ENCODE assay signal across 25 cellular contexts in the genomic region with DNA sequence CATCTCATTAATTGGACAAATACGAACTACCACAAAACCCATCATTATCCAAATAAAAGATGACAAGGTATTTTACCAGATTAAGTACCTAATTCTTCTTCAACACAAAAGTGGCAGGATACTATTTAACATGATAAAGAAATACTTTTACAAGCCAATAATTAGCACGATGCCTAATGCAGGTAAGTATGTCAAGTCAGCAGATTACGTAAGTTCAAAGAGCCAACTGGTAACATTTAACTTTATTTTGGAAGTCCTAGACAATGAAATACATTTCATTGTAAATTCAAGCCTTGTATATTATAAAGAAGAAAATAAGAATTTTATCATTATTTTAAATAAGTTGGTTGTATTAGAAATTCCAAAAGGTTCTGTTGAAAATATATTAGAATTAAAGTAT.
DNase-seq lines count a peak whose midpoint lies in the region; ATAC-seq, FAIRE-seq and TF ChIP-seq lines count a peak whose summit lies in the region.
"Had no signal": no experiment of that assay in that cellular context is flagged by ENCODE, and none has a peak within 500 bp of the region (broad histone marks: within the 10 kb centered on the region; RNA-seq: fewer than 3 reads in every experiment).

No MANE protein-coding gene starts in this region.

- no peaks in the 10 kb centered on the region for H3K27me3 ChIP-seq in HepG2 (ENCODE audit: control insufficient read depth in 1 of 2, insufficient read depth in 2 of 2, low read length in 2 of 2)
- peaks cover 0 to 4% of the 10 kb centered on the region in 2 donors for H3K27me3 ChIP-seq in right lobe of liver
- no peaks in the 10 kb centered on the region for H3K27me3 ChIP-seq in IMR-90 (ENCODE audit: control insufficient read depth, insufficient read depth, low read length)
- H3K27me3 ChIP-seq in H1 (replicated peaks in 1 of 4; ENCODE audit: control insufficient read depth in 3 of 4, extremely low read depth in 1 of 4, insufficient read depth in 3 of 4, low read length in 3 of 4): no peaks in the 10 kb centered on the region
- no peaks in the 10 kb centered on the region for H3K27me3 ChIP-seq in left lung
- H3K27me3 ChIP-seq: BLaER1 treated with 17β-estradiol and CSF1 and Interleukin-3, amounts not matched to agents 10 nM and 100 nM had no signal

- no peak overlapping the region for H2AK9ac ChIP-seq in IMR-90 (replicated peaks; ENCODE audit: low read depth, low read length, poor library complexity)

- H3K4ac ChIP-seq in IMR-90 (ENCODE audit: low read depth, low read length): no peak overlapping the region
- no peak overlapping the region for H3K4ac ChIP-seq in H1 (replicated peaks; ENCODE audit: insufficient read length, low read depth, low read length)

- intact Hi-C loops in HepG2 (cut with micrococcal nuclease; ENCODE audit: unreplicated experiment): no loop called here
- intact Hi-C loops in right lobe of liver (cut with DNase I): no loop called here
- intact Hi-C loops in IMR-90 (cut with micrococcal nuclease): no loop called here
- intact Hi-C loops in left lung (cut with DNase I): no loop called here

- H3K79me2 ChIP-seq in HepG2 (ENCODE audit: insufficient read depth, low read length) (no peaks in the 10 kb centered on the region), H1 (ENCODE audit: control insufficient read depth in 1 of 2, insufficient read depth in 2 of 2, low read length in 2 of 2) (no peaks in the 10 kb centered on the region)

- H3K79me1 ChIP-seq in IMR-90 (ENCODE audit: low read depth in 1 of 2, low read length in 2 of 2): no peaks in the 10 kb centered on the region
- no peaks in the 10 kb centered on the region for H3K79me1 ChIP-seq in H1 (ENCODE audit: low read depth, low read length)

- no peak overlapping the region for H3K4me3 ChIP-seq in HepG2 (replicated peaks in 1 of 3; ENCODE audit: insufficient read depth in 1 of 3, low read depth in 2 of 3, low read length in 3 of 3)
- H3K4me3 ChIP-seq in right lobe of liver: no peak overlapping the region
- no peak overlapping the region for H3K4me3 ChIP-seq in IMR-90 (ENCODE audit: insufficient read depth, low read depth, low read length)
- H3K4me3 ChIP-seq in H1 (ENCODE audit: extremely low read depth in 1 of 4, insufficient read depth in 2 of 4, low read depth in 3 of 4, low read length in 4 of 4): no peak overlapping the region
- H3K4me3 ChIP-seq in left lung: no peak overlapping the region
- H3K4me3 ChIP-seq: BLaER1 treated with 17β-estradiol and CSF1 and Interleukin-3, amounts not matched to agents 10 nM and 100 nM; GM12878 had no signal

- no peak overlapping the region for H2BK5ac ChIP-seq in IMR-90 (ENCODE audit: low read depth, low read length, poor library complexity, severe bottlenecking)
- H2BK5ac ChIP-seq in H1 (ENCODE audit: low read depth, low read length): no peak overlapping the region

- CTCF ChIA-PET in HepG2 (lab: Yijun Ruan, JAX; ENCODE audit: low intra/inter-chr PET ratio, low total read pairs) (no interaction called here), IMR-90 (lab: Yijun Ruan, JAX) (no interaction called here), H1 (lab: Charles Lee; ENCODE audit: partially characterized antibody) (no interaction called here)

- dilution Hi-C loops in IMR-90 (cut with HindIII; ENCODE audit: low sequenced_read_pairs, unreplicated experiment): no loop called here

- no peaks in the 10 kb centered on the region for H3K23me2 ChIP-seq in H1 (ENCODE audit: low read depth, low read length)

- no peaks in the 10 kb centered on the region for H3K36me3 ChIP-seq in HepG2 (replicated peaks in 1 of 2; ENCODE audit: control insufficient read depth in 1 of 2, insufficient read depth in 2 of 2, low read length in 2 of 2)
- H3K36me3 ChIP-seq in right lobe of liver: no peaks in the 10 kb centered on the region
- H3K36me3 ChIP-seq in IMR-90 (ENCODE audit: control insufficient read depth, insufficient read depth, low read length): no peaks in the 10 kb centered on the region
- H3K36me3 ChIP-seq in H1 (ENCODE audit: control insufficient read depth in 2 of 4, insufficient read depth in 4 of 4, low read length in 3 of 4): no peaks in the 10 kb centered on the region
- H3K36me3 ChIP-seq in left lung: no peaks in the 10 kb centered on the region
- H3K36me3 ChIP-seq: BLaER1 treated with 17β-estradiol and CSF1 and Interleukin-3, amounts not matched to agents 10 nM and 100 nM had no signal

- H3K27ac ChIP-seq in HepG2 (ENCODE audit: extremely low read length, insufficient read depth, low read length) (no peak overlapping the region), right lobe of liver (no peak overlapping the region), IMR-90 (ENCODE audit: insufficient read depth, low read length) (no peak overlapping the region), H1 (ENCODE audit: low read depth, low read length) (no peak overlapping the region), left lung (no peak overlapping the region)
- H3K27ac ChIP-seq: 22Rv1; BLaER1 treated with 17β-estradiol and CSF1 and Interleukin-3, amounts not matched to agents 10 nM and 100 nM; C4-2B had no signal

- H3K14ac ChIP-seq in IMR-90 (replicated peaks; ENCODE audit: low read depth, low read length): no peak overlapping the region
- no peak overlapping the region for H3K14ac ChIP-seq in H1 (ENCODE audit: insufficient read length)

- H3K23ac ChIP-seq in IMR-90 (ENCODE audit: low read depth, low read length) (no peak overlapping the region), H1 (ENCODE audit: insufficient read length) (no peak overlapping the region)

- no peak for FAIRE-seq in HepG2 (lab: Jason Lieb, UNC)
- FAIRE-seq in H1 (lab: Jason Lieb, UNC): no peak
- FAIRE-seq: GM12878, GM12892, GM18507 had no signal

- TF ChIP-seq RAD21 in HepG2 (CRISPR knock-in tag; IDR thresholded peaks at IDR 0.05): no peak
- TF ChIP-seq RAD21 in IMR-90 (IDR thresholded peaks at IDR 0.05; ENCODE audit: low read length): no peak
- no peak for TF ChIP-seq RAD21 in H1 (IDR thresholded peaks at IDR 0.05 in 1 of 2, conservative IDR thresholded peaks at IDR 0.05 in 1 of 2; ENCODE audit: low read depth in 2 of 2, low read length in 2 of 2)

- no peak overlapping the region for H2AFZ ChIP-seq in HepG2 (ENCODE audit: low read length)
- H2AFZ ChIP-seq in IMR-90 (replicated peaks; ENCODE audit: low read length, poor library complexity): no peak overlapping the region
- H2AFZ ChIP-seq in H1 (ENCODE audit: low read length): no peak overlapping the region

- ATAC-seq in HepG2 (no peak), right lobe of liver (no peak), IMR-90 (ENCODE audit: low read depth) (no peak), left lung (no peak)
- ATAC-seq: GM12878 had no signal

- 22% methylated on average over 3 of the region's 3 CpGs for WGBS in HepG2 (ENCODE audit: low lambda C conversion rate)
- 53% methylated on average over 3 of the region's 3 CpGs for WGBS in right lobe of liver (ENCODE audit: insufficient coverage, low coverage, low lambda C conversion rate, missing lambda C conversion rate)
- WGBS in IMR-90 (ENCODE audit: extremely low coverage in 2 of 2, insufficient read length in 1 of 2), 2 experiments: no CpG with 5 or more reads among the region's 3 CpGs
- WGBS in H1 (ENCODE audit: extremely low coverage in 1 of 2, insufficient coverage in 1 of 2, insufficient read length in 1 of 2, insufficient replicate concordance in 2 of 2, low coverage in 1 of 2, low lambda C conversion rate in 2 of 2, missing lambda C conversion rate in 1 of 2), 2 experiments: 67% methylated on average over 3 of the region's 3 CpGs; no CpG with 5 or more reads in 1 of the 2 experiments

- no peak overlapping the region for H3K56ac ChIP-seq in IMR-90 (ENCODE audit: extremely low read depth, insufficient read depth, low read length)
- H3K56ac ChIP-seq in H1 (replicated peaks; ENCODE audit: insufficient read length, low read depth, low read length): no peak overlapping the region

- TF ChIP-seq CTCF in HepG2 (CRISPR knock-in tag; IDR thresholded peaks at IDR 0.05) (no peak), right lobe of liver (IDR thresholded peaks at IDR 0.05) (no peak), IMR-90 (conservative IDR thresholded peaks at IDR 0.05; ENCODE audit: low read depth, low read length) (no peak), H1 (IDR thresholded peaks at IDR 0.05; ENCODE audit: control extremely low read depth in 1 of 3, insufficient read depth in 1 of 3, low read depth in 1 of 3, low read length in 3 of 3) (no peak), left lung (IDR thresholded peaks at IDR 0.05) (no peak)

- H2AK5ac ChIP-seq in IMR-90 (ENCODE audit: low read depth, low read length) (no peak overlapping the region), H1 (ENCODE audit: low read depth, low read length) (no peak overlapping the region)

- DNase-seq in HepG2 (ENCODE audit: low spot score) (no peak), right lobe of liver (no peak), IMR-90 (no peak), H1 (ENCODE audit: low read depth in 1 of 2, low spot score in 2 of 2) (no peak), left lung (no peak), AG20443 (ENCODE audit: low spot score) (no peak)
- DNase-seq in stimulated activated CD4-positive, alpha-beta T cell treated with anti-CD3 and anti-CD28 coated beads, Interleukin-15, amount 100 ng/mL, for 24 hours: no peak
- DNase-seq: ACHN; AML-193; CD4-positive, alpha-beta memory T cell; CD8-positive, alpha-beta memory T cell; COR-L47; DMS 273 treated with DMSO at 0.1 percent for 48 hours; DMS153; DMS53; DMS79; DND-41; EL; GDM1 had no signal

- in situ Hi-C loops in HepG2 (cut with HindIII; ENCODE audit: extremely low pct_ligation_motif_present, low pct_unique_long_range_greater_than_20kb): no loop called here
- in situ Hi-C loops in IMR-90 (cut with MboI; ENCODE audit: low sequenced_read_pairs): no loop called here

- H4K91ac ChIP-seq in IMR-90 (ENCODE audit: insufficient read depth, low read depth, low read length) (no peak overlapping the region), H1 (replicated peaks; ENCODE audit: insufficient read length, low read length) (no peak overlapping the region)

- H2BK120ac ChIP-seq in IMR-90 (ENCODE audit: low read depth, low read length) (no peak overlapping the region), H1 (replicated peaks; ENCODE audit: low read depth, low read length) (no peak overlapping the region)

- H2BK15ac ChIP-seq in IMR-90 (ENCODE audit: low read depth, low read length) (no peak overlapping the region), H1 (ENCODE audit: low read length) (no peak overlapping the region)

- no peak overlapping the region for H3K4me2 ChIP-seq in HepG2 (ENCODE audit: low read depth, low read length)
- no peak overlapping the region for H3K4me2 ChIP-seq in IMR-90 (ENCODE audit: low read depth, low read length)
- H3K4me2 ChIP-seq in H1 (ENCODE audit: insufficient read depth in 1 of 2, low read depth in 2 of 2, low read length in 2 of 2): no peak overlapping the region
- H3K4me2 ChIP-seq: BLaER1 treated with 17β-estradiol and CSF1 and Interleukin-3, amounts not matched to agents 10 nM and 100 nM had no signal

- TF ChIP-seq POLR2A in HepG2 (IDR thresholded peaks at IDR 0.05; ENCODE audit: insufficient read depth in 1 of 2, low read depth in 2 of 2, low read length in 2 of 2) (no peak), right lobe of liver (IDR thresholded peaks at IDR 0.05) (no peak), IMR-90 (IDR thresholded peaks at IDR 0.05; ENCODE audit: low read depth, low read length) (no peak), H1 (IDR thresholded peaks at IDR 0.05; ENCODE audit: control extremely low read depth in 1 of 2, low read depth in 2 of 2, low read length in 2 of 2) (no peak)

- H3K9me1 ChIP-seq in IMR-90 (ENCODE audit: insufficient read depth, low read length): no peaks in the 10 kb centered on the region

- H4K5ac ChIP-seq in IMR-90 (ENCODE audit: low read depth, low read length): no peak overlapping the region
- H4K5ac ChIP-seq in H1 (ENCODE audit: insufficient read length, low read depth, low read length): no peak overlapping the region

- H2BK20ac ChIP-seq in IMR-90 (ENCODE audit: low read depth, low read length) (no peak overlapping the region), H1 (ENCODE audit: low read length) (no peak overlapping the region)

- no peaks in the 10 kb centered on the region for H4K20me1 ChIP-seq in HepG2 (ENCODE audit: insufficient read depth, low read length)
- no peaks in the 10 kb centered on the region for H4K20me1 ChIP-seq in IMR-90 (ENCODE audit: insufficient read depth, low read length)
- no peaks in the 10 kb centered on the region for H4K20me1 ChIP-seq in H1 (replicated peaks in 1 of 2; ENCODE audit: control insufficient read depth in 1 of 2, insufficient read depth in 2 of 2, low read length in 2 of 2)
- H4K20me1 ChIP-seq: BLaER1 treated with 17β-estradiol and CSF1 and Interleukin-3, amounts not matched to agents 10 nM and 100 nM had no signal

- H2BK12ac ChIP-seq in H1 (ENCODE audit: low read depth, low read length): no peak overlapping the region

- H3K4me1 ChIP-seq in HepG2 (ENCODE audit: insufficient read depth, low read length): no peaks in the 10 kb centered on the region
- no peaks in the 10 kb centered on the region for H3K4me1 ChIP-seq in right lobe of liver
- H3K4me1 ChIP-seq in IMR-90 (ENCODE audit: control insufficient read depth, insufficient read depth, low read length): no peaks in the 10 kb centered on the region; the same call in 1 of the 2 replicates
- peaks cover 0 to 5% (median 0%) of the 10 kb centered on the region in 4 experiments; a peak in 1 of 7 replicates for H3K4me1 ChIP-seq in H1 (replicated peaks in 1 of 4; ENCODE audit: control insufficient read depth in 3 of 4, insufficient read depth in 4 of 4, low read length in 3 of 4)
- H3K4me1 ChIP-seq in left lung: no peaks in the 10 kb centered on the region
- H3K4me1 ChIP-seq: BLaER1 treated with 17β-estradiol and CSF1 and Interleukin-3, amounts not matched to agents 10 nM and 100 nM had no signal

- BruUV-seq in HepG2 (replicated peaks; lab: Mats Ljungman, UMichigan) (no TSS peak), IMR-90 (replicated peaks; lab: Mats Ljungman, UMichigan) (no TSS peak)

- H3K18ac ChIP-seq in IMR-90 (ENCODE audit: low read depth, low read length): no peak overlapping the region
- no peak overlapping the region for H3K18ac ChIP-seq in H1 (ENCODE audit: extremely low read depth, low read length)

- no peak for TF ChIP-seq EP300 in HepG2 (IDR thresholded peaks at IDR 0.05; ENCODE audit: low read depth in 2 of 2, low read length in 2 of 2)
- no peak for TF ChIP-seq EP300 in HepG2 (CRISPR knock-in tag; IDR thresholded peaks at IDR 0.05; ENCODE audit: borderline replicate concordance)
- no peak for TF ChIP-seq EP300 in H1 (IDR thresholded peaks at IDR 0.05; ENCODE audit: borderline replicate concordance in 1 of 2, low read depth in 2 of 2, low read length in 2 of 2)

- POLR2A ChIA-PET in HepG2 (lab: Yijun Ruan, JAX): no interaction called here
- POLR2A ChIA-PET in IMR-90 (lab: Charles Lee; ENCODE audit: unreplicated experiment): no interaction called here
- POLR2A ChIA-PET in H1 (lab: Charles Lee; ENCODE audit: partially characterized antibody): no interaction called here

- H3K9me3 ChIP-seq in HepG2 (ENCODE audit: low read length) (peaks cover 6% of the 10 kb centered on the region; the same call in 1 of the 2 replicates), right lobe of liver (no peaks in the 10 kb centered on the region), IMR-90 (ENCODE audit: control insufficient read depth, insufficient read depth, low read length) (no peaks in the 10 kb centered on the region), H1 (ENCODE audit: insufficient read depth in 2 of 2, low read depth in 1 of 2, low read length in 1 of 2) (no peaks in the 10 kb centered on the region), left lung (no peaks in the 10 kb centered on the region)
- H3K9me3 ChIP-seq: BLaER1 treated with 17β-estradiol and CSF1 and Interleukin-3, amounts not matched to agents 10 nM and 100 nM had no signal

- H3K9ac ChIP-seq in HepG2 (ENCODE audit: insufficient read depth, low read depth, low read length) (no peak overlapping the region), IMR-90 (ENCODE audit: low read depth, low read length) (no peak overlapping the region), H1 (replicated peaks in 1 of 4; ENCODE audit: extremely low read depth in 1 of 4, low read depth in 3 of 4, low read length in 3 of 4) (no peak overlapping the region)
- H3K9ac ChIP-seq: BLaER1 treated with 17β-estradiol and CSF1 and Interleukin-3, amounts not matched to agents 10 nM and 100 nM had no signal

- no peak overlapping the region for H4K8ac ChIP-seq in IMR-90 (ENCODE audit: low read depth in 2 of 2, low read length in 2 of 2)
- no peak overlapping the region for H4K8ac ChIP-seq in H1 (ENCODE audit: extremely low read depth, insufficient read depth, low read length)
